Comparison of ENCODE assay signal across 34 cellular contexts in genomic region chr7:112233048-112233697, GRCh38. TPM values are rescaled to one million over a fixed set of nuclear protein-coding genes. Genes with fewer than 3 reads are reported as not detected.
A peak's percentile ranks its signal among the peaks of the same experiment; 100 is the strongest.
DNase-seq lines count a peak whose midpoint lies in the region; ATAC-seq and TF ChIP-seq lines count a peak whose summit lies in the region.
"Had no signal": no experiment of that assay in that cellular context is flagged by ENCODE, and none has a peak within 500 bp of the region (broad histone marks: within the 10 kb centered on the region; RNA-seq: fewer than 3 reads in every experiment).

No MANE protein-coding gene starts in this region.

- no peak overlapping the region for H3K27ac ChIP-seq in PC-3 (ENCODE audit: low read length)
- peak overlapping the region in 1 of 10 donors; percentile 11 for H3K27ac ChIP-seq in heart right ventricle
- H3K27ac ChIP-seq: breast epithelium, colonic mucosa, gastrocnemius medialis, HL-60, left lung, neutrophil had no signal

- H2AFZ ChIP-seq in PC-3 (ENCODE audit: low read length): no peak overlapping the region
- H2AFZ ChIP-seq: GM23338 had no signal

- H3K9me2 ChIP-seq in PC-3 (replicated peaks; ENCODE audit: low read length): no peaks in the 10 kb centered on the region

- peaks cover 21% of the 10 kb centered on the region for H3K4me1 Mint-ChIP-seq in memory B cell

- BruUV-seq in PC-3 (replicated peaks; lab: Mats Ljungman, UMichigan): no TSS peak

- ATAC-seq in PC-3: no peak
- peak; percentile 48 to 87 (median 65) for ATAC-seq in heart right ventricle
- no peak for ATAC-seq in memory B cell (ENCODE audit: low read depth)
- ATAC-seq in HG02571 (IDR thresholded peaks at IDR 0.05; ENCODE audit: unreplicated experiment): no peak
- no peak for ATAC-seq in HG03571 (IDR thresholded peaks at IDR 0.05; ENCODE audit: unreplicated experiment)
- ATAC-seq: GM23338, left lung, T-helper 17 cell had no signal

- no peak overlapping the region for H3K4me3 ChIP-seq in PC-3 (ENCODE audit: low read length)
- H3K4me3 ChIP-seq in endocrine pancreas (ENCODE audit: control insufficient read depth, insufficient read depth, low read length): peak overlapping the region; percentile 9
- no peak overlapping the region for H3K4me3 ChIP-seq in heart right ventricle
- H3K4me3 ChIP-seq: breast epithelium, colonic mucosa, gastrocnemius medialis, GM23338, left lung had no signal

- H3K36me3 ChIP-seq in PC-3 (ENCODE audit: low read depth, low read length): no peaks in the 10 kb centered on the region
- no peaks in the 10 kb centered on the region for H3K36me3 ChIP-seq in endocrine pancreas (ENCODE audit: control insufficient read depth, insufficient read depth, low read length)
- H3K36me3 ChIP-seq in heart right ventricle: no peaks in the 10 kb centered on the region
- H3K36me3 ChIP-seq: breast epithelium, colonic mucosa, gastrocnemius medialis, left lung, neutrophil had no signal

- H3K4me3 Mint-ChIP-seq in memory B cell: no peak overlapping the region
- H3K4me3 Mint-ChIP-seq: activated naive CD8-positive, alpha-beta T cell treated with anti-CD3 and anti-CD28 coated beads for 36 hours; B cell; CD8-positive, alpha-beta memory T cell; GM23338; HFFc6; naive B cell; T-helper 17 cell had no signal

- H4K20me1 ChIP-seq in PC-3 (ENCODE audit: low read length): no peaks in the 10 kb centered on the region

- POLR2A ChIA-PET in PC-3 (lab: Charles Lee; ENCODE audit: unreplicated experiment): no interaction called here

- CTCF ChIA-PET in PC-3 (lab: Charles Lee): no interaction called here

- TF ChIP-seq CTCF in PC-3 (conservative IDR thresholded peaks at IDR 0.05; ENCODE audit: low read depth, low read length) (no peak), heart right ventricle (IDR thresholded peaks at IDR 0.05) (no peak)

- peak overlapping the region; percentile 5 for H3K27ac Mint-ChIP-seq in memory B cell
- H3K27ac Mint-ChIP-seq: activated naive CD8-positive, alpha-beta T cell treated with anti-CD3 and anti-CD28 coated beads for 36 hours; B cell; CD8-positive, alpha-beta memory T cell; GM23338; HFFc6; progenitor cell of endocrine pancreas; T-helper 17 cell had no signal

- DNase-seq in PC-3 (peak; percentile 15), heart right ventricle (no peak), memory B cell (ENCODE audit: low spot score in 2 of 2) (no peak)
- DNase-seq in stimulated activated CD8-positive, alpha-beta memory T cell treated with anti-CD3 and anti-CD28 coated beads, Interleukin-4, amount 100 ng/mL, for 48 hours: no peak
- DNase-seq: activated CD4-positive, alpha-beta T cell treated with anti-CD3 and anti-CD28 coated beads, Interleukin-2, amount 50 U/mL, for 1 hour; activated CD4-positive, CD25-positive, alpha-beta regulatory T cell; activated effector memory CD4-positive, alpha-beta T cell treated with Interleukin-2 at 50 U/mL for 16 hours; activated naive CD8-positive, alpha-beta T cell treated with anti-CD3 and anti-CD28 coated beads for 36 hours; activated T-cell treated with anti-CD3 and anti-CD28 coated beads, Interleukin-2, amount 50 U/mL, for 1 hour; anterior cingulate cortex; CD8-positive, alpha-beta memory T cell; colonic mucosa; DMS 273 treated with DMSO at 0.1 percent for 48 hours; effector CD8-positive, alpha-beta T cell; gastrocnemius medialis; HFFc6; hippocampal formation; left lung; midbrain; naive B cell; NCI-H1417; NCI-H2029 treated with DMSO at 0.1 percent for 48 hours; OCI-M1; stimulated activated CD4-positive, alpha-beta T cell treated with anti-CD3 and anti-CD28 coated beads, Interleukin-4, amount 100 ng/mL, for 24 hours; T-helper 17 cell had no signal

- H3F3A ChIP-seq in PC-3 (ENCODE audit: low read length, unreplicated experiment): no peaks in the 10 kb centered on the region

- H3K9ac ChIP-seq in PC-3 (ENCODE audit: low read length): no peak overlapping the region
- H3K9ac ChIP-seq in endocrine pancreas (ENCODE audit: control insufficient read depth, insufficient read depth, low read length): no peak overlapping the region

- peaks cover 33% of the 10 kb centered on the region for H3K79me2 ChIP-seq in PC-3 (ENCODE audit: low read length)

- H3K27me3 ChIP-seq in PC-3 (ENCODE audit: low read length) (no peaks in the 10 kb centered on the region), endocrine pancreas (ENCODE audit: control insufficient read depth, insufficient read depth, low read length) (no peaks in the 10 kb centered on the region), heart right ventricle (no peaks in the 10 kb centered on the region)
- H3K27me3 ChIP-seq: breast epithelium, colonic mucosa, gastrocnemius medialis, left lung, neutrophil had no signal

- no peaks in the 10 kb centered on the region for H3K9me3 ChIP-seq in PC-3 (ENCODE audit: low read length)
- no peaks in the 10 kb centered on the region for H3K9me3 ChIP-seq in endocrine pancreas (ENCODE audit: control insufficient read depth, low read length)
- peaks cover 0 to 14% (median 0%) of the 10 kb centered on the region in 11 donors for H3K9me3 ChIP-seq in heart right ventricle
- H3K9me3 ChIP-seq: breast epithelium, colonic mucosa, gastrocnemius medialis, left lung, neutrophil had no signal

- WGBS in heart right ventricle, 2 donors: 40 to 45% methylated on average over 3 of the region's 3 CpGs

- H3K4me1 ChIP-seq in PC-3 (ENCODE audit: insufficient read depth, low read length): peaks cover 29% of the 10 kb centered on the region
- H3K4me1 ChIP-seq in endocrine pancreas (ENCODE audit: control insufficient read depth, insufficient read depth, low read length): peaks cover 19% of the 10 kb centered on the region
- H3K4me1 ChIP-seq in heart right ventricle: peaks cover 0 to 21% (median 11%) of the 10 kb centered on the region in 9 donors
- H3K4me1 ChIP-seq: breast epithelium, colonic mucosa, left lung had no signal

- intact Hi-C loops in PC-3 (cut with micrococcal nuclease) (no loop called here), heart right ventricle (cut with DNase I) (no loop called here)

- H3K36me3 Mint-ChIP-seq in memory B cell: peaks cover 16% of the 10 kb centered on the region

- H3K9me3 Mint-ChIP-seq in memory B cell: no peaks in the 10 kb centered on the region
- H3K9me3 Mint-ChIP-seq: GM23338, HFFc6 had no signal

- no peaks in the 10 kb centered on the region for H3K27me3 Mint-ChIP-seq in memory B cell
- H3K27me3 Mint-ChIP-seq: activated naive CD8-positive, alpha-beta T cell treated with anti-CD3 and anti-CD28 coated beads for 36 hours; B cell; naive B cell; progenitor cell of endocrine pancreas; T-helper 17 cell had no signal

- no peak overlapping the region for H3K4me2 ChIP-seq in PC-3 (ENCODE audit: low read length)
- H3K4me2 ChIP-seq: GM23338 had no signal

RNA-seq across cellular contexts. Expression of gene ZNF277, which starts 26.7 kb away (rescaled TPM):
- total RNA-seq in PC-3 (2014; rRNA removed) (8.7 and 14.0 TPM in 2 replicates), heart right ventricle (10 to 100 TPM; 14.1 to 25.7 (median 17.6) TPM)
- 10 to 100 TPM in 1 of 2 donors, 1 to 10 TPM in 1; 7.7 to 16.0 TPM for polyA plus RNA-seq in heart right ventricle

RNA-seq across cellular contexts. Expression of gene DOCK4, which starts 27.0 kb away (rescaled TPM):
- 21.8 and 25.4 TPM in 2 replicates for total RNA-seq in PC-3 (2014; rRNA removed)
- total RNA-seq in heart right ventricle: 10 to 100 TPM; 10.8 to 26.8 (median 16.4) TPM
- 1 to 10 TPM; 2.6 to 9.7 TPM for polyA plus RNA-seq in heart right ventricle
- polyA plus RNA-seq: CD8-positive, alpha-beta memory T cell had no signal

Comparison
In these comparisons a context has a peak if more than half of its experiments do, and no peak if none do; other contexts are left out.
1. ATAC-seq: peak in heart right ventricle (8 of 8); none in PC-3 (single experiment), memory B cell (single experiment), HG02571 (single experiment) and HG03571 (single experiment).